In genomic region chr1:202002447-202002846, GRCh38 we compare ENCODE assay signal across 29 cellular contexts. TPM values are rescaled to one million over a fixed set of nuclear protein-coding genes. Genes with fewer than 3 reads are reported as not detected.
"Had no signal": no experiment of that assay in that cellular context is flagged by ENCODE, and none has a peak within 500 bp of the region (broad histone marks: within the 10 kb centered on the region; RNA-seq: fewer than 3 reads in every experiment).

No MANE protein-coding gene starts in this region.

- H3K4me1 ChIP-seq: colonic mucosa, gastroesophageal sphincter, lower lobe of right lung, testis had no signal

- H3K27ac ChIP-seq: brain microvascular endothelial cell, colonic mucosa, gastroesophageal sphincter, hepatocyte, lower lobe of right lung, testis, transverse colon had no signal

- H3K27me3 Mint-ChIP-seq: activated CD4-positive, alpha-beta memory T cell treated with anti-CD3 and anti-CD28 coated beads for 36 hours had no signal

- H3K4me3 ChIP-seq: colonic mucosa, gastroesophageal sphincter, hepatocyte, lower lobe of right lung, testis, transverse colon had no signal

- H3K27ac Mint-ChIP-seq: activated CD4-positive, alpha-beta memory T cell treated with anti-CD3 and anti-CD28 coated beads for 36 hours; natural killer cell had no signal

- H3K4me3 Mint-ChIP-seq: activated CD4-positive, alpha-beta memory T cell treated with anti-CD3 and anti-CD28 coated beads for 36 hours; natural killer cell had no signal

- H3K4me1 Mint-ChIP-seq: natural killer cell had no signal

- DNase-seq: activated CD4-positive, alpha-beta memory T cell treated with anti-CD3 and anti-CD28 coated beads for 36 hours; activated CD4-positive, alpha-beta T cell treated with anti-CD3 and anti-CD28 coated beads for 48 hours; activated CD8-positive, alpha-beta memory T cell treated with anti-CD3 and anti-CD28 coated beads, Interleukin-2, amount 50 U/mL, for 4 hours; activated gamma-delta T cell; activated naive CD4-positive, alpha-beta T cell treated with anti-CD3 and anti-CD28 coated beads, Interleukin-2, amount 50 U/mL, for 16 hours; activated T-cell treated with anti-CD3 and anti-CD28 coated beads, Interleukin-2, amount 50 U/mL, for 1 hour; amniotic stem cell; brain microvascular endothelial cell; central memory CD4-positive, alpha-beta T cell; colonic mucosa; effector memory CD4-positive, alpha-beta T cell; erythroblast; kidney; lower lobe of right lung; mesenchymal stem cell; natural killer cell; right cardiac atrium; stimulated activated CD4-positive, alpha-beta T cell treated with anti-CD3 and anti-CD28 coated beads, Interleukin-2, amount 100 ng/mL, for 48 hours; stimulated activated naive CD8-positive, alpha-beta T cell treated with anti-CD3 and anti-CD28 coated beads, Interleukin-15, Interleukin-2, amounts not matched to agents 100 U/mL and 50 U/mL, for 24 hours; testis; transverse colon had no signal

- H3K9me3 ChIP-seq: colonic mucosa, gastroesophageal sphincter, lower lobe of right lung, testis, transverse colon had no signal

- H3K36me3 Mint-ChIP-seq: natural killer cell had no signal

- H3K27me3 ChIP-seq: brain microvascular endothelial cell, colonic mucosa, gastroesophageal sphincter, hepatocyte, testis, transverse colon had no signal

- H3K9me3 Mint-ChIP-seq: activated CD4-positive, alpha-beta memory T cell treated with anti-CD3 and anti-CD28 coated beads for 36 hours; natural killer cell had no signal

- ATAC-seq: activated CD4-positive, CD25-positive, alpha-beta regulatory T cell treated with anti-CD3 and anti-CD28 coated beads, Interleukin-2, amount 50 U/mL, for 24 hours; gastroesophageal sphincter; left lobe of liver; lower lobe of right lung; natural killer cell; right cardiac atrium; stimulated activated naive CD8-positive, alpha-beta T cell treated with anti-CD3 and anti-CD28 coated beads, Interleukin-15, Interleukin-2, amounts not matched to agents 100 U/mL and 50 U/mL, for 24 hours had no signal

RNA-seq across cellular contexts. Expression of gene LMOD1, which starts 56.1 kb away (rescaled TPM):
- total RNA-seq: activated CD4-positive, alpha-beta memory T cell treated with anti-CD3 and anti-CD28 coated beads for 36 hours; activated CD8-positive, alpha-beta memory T cell treated with anti-CD3 and anti-CD28 coated beads for 36 hours; dermis microvascular lymphatic vessel endothelial cell; mononuclear cell; natural killer cell; T-helper 1 cell treated with Interleukin-12 subunit alpha and Interleukin-12 subunit beta and Interleukin-4 antibody, amounts not matched to agents 30 ng/mL and 1 ng/mL, for 36 hours had no signal
